In genomic region chr17:66520986-66521385, GRCh38 we compare ENCODE assay signal across 28 cellular contexts.
"Had no signal": no experiment of that assay in that cellular context is flagged by ENCODE, and none has a peak within 500 bp of the region (broad histone marks: within the 10 kb centered on the region; RNA-seq: fewer than 3 reads in every experiment).

No MANE protein-coding gene starts in this region.

- H3K27ac Mint-ChIP-seq: activated CD4-positive, alpha-beta T cell treated with anti-CD3 and anti-CD28 coated beads for 36 hours; activated naive CD4-positive, alpha-beta T cell treated with anti-CD3 and anti-CD28 coated beads, Interleukin-2, amount 50 U/mL, for 24 hours; activated T-helper 2 cell treated with anti-CD3 and anti-CD28 coated beads, Interferon-gamma antibody, Interleukin-2, Interleukin-4, amounts not matched to agents 10 μg/mL and 5 μg/mL and 100 μg/mL, durations not matched to agents 14 hours and 24 hours and 36 hours; immature natural killer cell; natural killer cell; stimulated activated effector memory CD8-positive, alpha-beta T cell treated with anti-CD3 and anti-CD28 coated beads, Interleukin-12 subunit alpha, Interleukin-12 subunit beta, amount 100 ng/mL, for 72 hours; stimulated activated naive CD8-positive, alpha-beta T cell treated with anti-CD3 and anti-CD28 coated beads, Interleukin-15, Interleukin-2, amounts not matched to agents 100 ng/mL and 50 ng/mL, for 24 hours; T-cell; T-helper 2 cell treated with Interferon-gamma antibody and Interleukin-4, amounts not matched to agents 5 μg/mL and 100 μg/mL, for 36 hours; type B pancreatic cell had no signal

- H3K9me3 ChIP-seq: lower lobe of right lung, right lobe of liver, thoracic aorta, uterus had no signal

- DNase-seq: activated CD4-positive, alpha-beta T cell treated with anti-CD3 and anti-CD28 coated beads for 36 hours; activated CD4-positive, alpha-beta T cell treated with anti-CD3 and anti-CD28 coated beads, Interleukin-2, amount 50 U/mL, for 4 hours; activated CD4-positive, CD25-positive, alpha-beta regulatory T cell; activated CD8-positive, alpha-beta memory T cell treated with anti-CD3 and anti-CD28 coated beads, Interleukin-2, amount 50 U/mL, for 48 hours; activated T-cell treated with anti-CD3 and anti-CD28 coated beads, Interleukin-2, amount 50 U/mL, for 4 hours; anterior cingulate cortex; dermis blood vessel endothelial cell; effector CD8-positive, alpha-beta T cell; head of caudate nucleus; hippocampal formation; immature natural killer cell; lower lobe of right lung; mesenchymal stem cell; natural killer cell; right lobe of liver; stimulated activated CD4-positive, alpha-beta T cell treated with anti-CD3 and anti-CD28 coated beads, Interleukin-12 subunit alpha, Interleukin-12 subunit beta, amount 100 ng/mL, for 4 hours; stimulated activated CD4-positive, alpha-beta T cell treated with anti-CD3 and anti-CD28 coated beads, Interleukin-4, amount 100 ng/mL, for 1 hour; T-cell; uterus had no signal

- H3K4me3 Mint-ChIP-seq: activated CD4-positive, alpha-beta T cell treated with anti-CD3 and anti-CD28 coated beads for 36 hours; activated naive CD4-positive, alpha-beta T cell treated with anti-CD3 and anti-CD28 coated beads, Interleukin-2, amount 50 U/mL, for 24 hours; activated T-cell treated with anti-CD3 and anti-CD28 coated beads, Interleukin-2, amount 50 U/mL, for 4 hours; immature natural killer cell; natural killer cell; stimulated activated effector memory CD8-positive, alpha-beta T cell treated with anti-CD3 and anti-CD28 coated beads, Interleukin-12 subunit alpha, Interleukin-12 subunit beta, amount 100 ng/mL, for 72 hours; stimulated activated naive CD8-positive, alpha-beta T cell treated with anti-CD3 and anti-CD28 coated beads, Interleukin-15, Interleukin-2, amounts not matched to agents 100 ng/mL and 50 ng/mL, for 24 hours; T-cell; T-helper 2 cell treated with Interferon-gamma antibody and Interleukin-4, amounts not matched to agents 5 μg/mL and 100 μg/mL, for 36 hours; type B pancreatic cell had no signal

- H3K4me3 ChIP-seq: lower lobe of right lung, right lobe of liver, skin epidermis, thoracic aorta, uterus had no signal

- H3K27me3 Mint-ChIP-seq: activated CD4-positive, alpha-beta T cell treated with anti-CD3 and anti-CD28 coated beads for 36 hours; activated naive CD4-positive, alpha-beta T cell treated with anti-CD3 and anti-CD28 coated beads, Interleukin-2, amount 50 U/mL, for 24 hours; stimulated activated naive CD8-positive, alpha-beta T cell treated with anti-CD3 and anti-CD28 coated beads, Interleukin-15, Interleukin-2, amounts not matched to agents 100 ng/mL and 50 ng/mL, for 24 hours; T-cell had no signal

- H3K36me3 ChIP-seq: lower lobe of right lung, right lobe of liver, thoracic aorta, uterus had no signal

- H3K4me1 ChIP-seq: lower lobe of right lung, uterus had no signal

- H3K27ac ChIP-seq: epithelial cell of prostate, lower lobe of right lung, right lobe of liver, skin epidermis, thoracic aorta had no signal

- H3K27me3 ChIP-seq: right lobe of liver, uterus had no signal

- H3K36me3 Mint-ChIP-seq: natural killer cell, type B pancreatic cell had no signal

- H3K9me3 Mint-ChIP-seq: activated naive CD4-positive, alpha-beta T cell treated with anti-CD3 and anti-CD28 coated beads, Interleukin-2, amount 50 U/mL, for 24 hours; activated T-cell treated with anti-CD3 and anti-CD28 coated beads, Interleukin-2, amount 50 U/mL, for 4 hours; activated T-helper 2 cell treated with anti-CD3 and anti-CD28 coated beads, Interferon-gamma antibody, Interleukin-2, Interleukin-4, amounts not matched to agents 10 μg/mL and 5 μg/mL and 100 μg/mL, durations not matched to agents 14 hours and 24 hours and 36 hours; immature natural killer cell; natural killer cell; stimulated activated effector memory CD8-positive, alpha-beta T cell treated with anti-CD3 and anti-CD28 coated beads, Interleukin-12 subunit alpha, Interleukin-12 subunit beta, amount 100 ng/mL, for 72 hours; T-helper 2 cell treated with Interferon-gamma antibody and Interleukin-4, amounts not matched to agents 5 μg/mL and 100 μg/mL, for 36 hours; type B pancreatic cell had no signal
